ENCODE assay signal across 1 cellular context in the genomic region with DNA sequence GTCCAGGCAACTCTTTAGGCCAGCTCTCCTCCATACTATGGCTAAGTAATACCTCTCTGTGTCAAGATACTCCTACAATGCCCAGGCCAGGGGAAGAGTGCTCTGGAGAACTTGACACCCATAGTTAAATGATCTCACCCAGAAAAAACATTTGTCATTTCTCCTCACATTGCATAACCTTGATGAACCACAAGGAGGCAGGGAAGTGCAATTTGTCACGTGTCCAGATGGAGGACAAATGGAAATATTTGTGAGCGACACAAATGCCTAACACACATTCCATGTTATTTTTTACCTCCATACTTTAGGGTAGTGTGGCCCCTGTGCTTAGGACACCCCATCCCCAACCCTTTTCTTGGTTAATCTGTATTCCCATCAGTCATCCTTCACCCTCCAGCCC.
TF ChIP-seq lines count a peak whose summit lies in the region.

No MANE protein-coding gene starts in this region.

TF ChIP-seq in K562, 482 proteins besides CTCF, POLR2A, EP300 and RAD21 (continued from another document):
- TF ChIP-seq, protein P1, sequence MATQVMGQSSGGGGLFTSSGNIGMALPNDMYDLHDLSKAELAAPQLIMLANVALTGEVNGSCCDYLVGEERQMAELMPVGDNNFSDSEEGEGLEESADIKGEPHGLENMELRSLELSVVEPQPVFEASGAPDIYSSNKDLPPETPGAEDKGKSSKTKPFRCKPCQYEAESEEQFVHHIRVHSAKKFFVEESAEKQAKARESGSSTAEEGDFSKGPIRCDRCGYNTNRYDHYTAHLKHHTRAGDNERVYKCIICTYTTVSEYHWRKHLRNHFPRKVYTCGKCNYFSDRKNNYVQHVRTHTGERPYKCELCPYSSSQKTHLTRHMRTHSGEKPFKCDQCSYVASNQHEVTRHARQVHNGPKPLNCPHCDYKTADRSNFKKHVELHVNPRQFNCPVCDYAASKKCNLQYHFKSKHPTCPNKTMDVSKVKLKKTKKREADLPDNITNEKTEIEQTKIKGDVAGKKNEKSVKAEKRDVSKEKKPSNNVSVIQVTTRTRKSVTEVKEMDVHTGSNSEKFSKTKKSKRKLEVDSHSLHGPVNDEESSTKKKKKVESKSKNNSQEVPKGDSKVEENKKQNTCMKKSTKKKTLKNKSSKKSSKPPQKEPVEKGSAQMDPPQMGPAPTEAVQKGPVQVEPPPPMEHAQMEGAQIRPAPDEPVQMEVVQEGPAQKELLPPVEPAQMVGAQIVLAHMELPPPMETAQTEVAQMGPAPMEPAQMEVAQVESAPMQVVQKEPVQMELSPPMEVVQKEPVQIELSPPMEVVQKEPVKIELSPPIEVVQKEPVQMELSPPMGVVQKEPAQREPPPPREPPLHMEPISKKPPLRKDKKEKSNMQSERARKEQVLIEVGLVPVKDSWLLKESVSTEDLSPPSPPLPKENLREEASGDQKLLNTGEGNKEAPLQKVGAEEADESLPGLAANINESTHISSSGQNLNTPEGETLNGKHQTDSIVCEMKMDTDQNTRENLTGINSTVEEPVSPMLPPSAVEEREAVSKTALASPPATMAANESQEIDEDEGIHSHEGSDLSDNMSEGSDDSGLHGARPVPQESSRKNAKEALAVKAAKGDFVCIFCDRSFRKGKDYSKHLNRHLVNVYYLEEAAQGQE (CRISPR knock-in tag; IDR thresholded peaks at IDR 0.05; ENCODE audit: low read depth): no peak
- TF ChIP-seq GABPB2 (CRISPR knock-in tag; conservative IDR thresholded peaks at IDR 0.05) (no peak), NFIC (IDR thresholded peaks at IDR 0.05) (no peak), MBD2 (IDR thresholded peaks at IDR 0.05; ENCODE audit: borderline replicate concordance, low read depth) (no peak), HNRNPL (IDR thresholded peaks at IDR 0.05; ENCODE audit: low read depth, low read length) (no peak), CEBPG (CRISPR knock-in tag; IDR thresholded peaks at IDR 0.05) (no peak), CEBPG (tag; conservative IDR thresholded peaks at IDR 0.05 in 1 of 2, IDR thresholded peaks at IDR 0.05 in 1 of 2) (no peak), RNF2 (IDR thresholded peaks at IDR 0.05) (no peak), ZNF121 (CRISPR knock-in tag; conservative IDR thresholded peaks at IDR 0.05) (no peak), ZNF274 (IDR thresholded peaks at IDR 0.05; ENCODE audit: borderline replicate concordance, low read depth, low read length) (no peak), COPS2 (conservative IDR thresholded peaks at IDR 0.05) (no peak), ZNF3 (CRISPR knock-in tag; IDR thresholded peaks at IDR 0.05) (no peak)
- TF ChIP-seq, protein P2, sequence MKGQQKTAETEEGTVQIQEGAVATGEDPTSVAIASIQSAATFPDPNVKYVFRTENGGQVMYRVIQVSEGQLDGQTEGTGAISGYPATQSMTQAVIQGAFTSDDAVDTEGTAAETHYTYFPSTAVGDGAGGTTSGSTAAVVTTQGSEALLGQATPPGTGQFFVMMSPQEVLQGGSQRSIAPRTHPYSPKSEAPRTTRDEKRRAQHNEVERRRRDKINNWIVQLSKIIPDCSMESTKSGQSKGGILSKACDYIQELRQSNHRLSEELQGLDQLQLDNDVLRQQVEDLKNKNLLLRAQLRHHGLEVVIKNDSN (CRISPR knock-in tag; IDR thresholded peaks at IDR 0.05): peak; percentile 67
- TF ChIP-seq, protein P3, sequence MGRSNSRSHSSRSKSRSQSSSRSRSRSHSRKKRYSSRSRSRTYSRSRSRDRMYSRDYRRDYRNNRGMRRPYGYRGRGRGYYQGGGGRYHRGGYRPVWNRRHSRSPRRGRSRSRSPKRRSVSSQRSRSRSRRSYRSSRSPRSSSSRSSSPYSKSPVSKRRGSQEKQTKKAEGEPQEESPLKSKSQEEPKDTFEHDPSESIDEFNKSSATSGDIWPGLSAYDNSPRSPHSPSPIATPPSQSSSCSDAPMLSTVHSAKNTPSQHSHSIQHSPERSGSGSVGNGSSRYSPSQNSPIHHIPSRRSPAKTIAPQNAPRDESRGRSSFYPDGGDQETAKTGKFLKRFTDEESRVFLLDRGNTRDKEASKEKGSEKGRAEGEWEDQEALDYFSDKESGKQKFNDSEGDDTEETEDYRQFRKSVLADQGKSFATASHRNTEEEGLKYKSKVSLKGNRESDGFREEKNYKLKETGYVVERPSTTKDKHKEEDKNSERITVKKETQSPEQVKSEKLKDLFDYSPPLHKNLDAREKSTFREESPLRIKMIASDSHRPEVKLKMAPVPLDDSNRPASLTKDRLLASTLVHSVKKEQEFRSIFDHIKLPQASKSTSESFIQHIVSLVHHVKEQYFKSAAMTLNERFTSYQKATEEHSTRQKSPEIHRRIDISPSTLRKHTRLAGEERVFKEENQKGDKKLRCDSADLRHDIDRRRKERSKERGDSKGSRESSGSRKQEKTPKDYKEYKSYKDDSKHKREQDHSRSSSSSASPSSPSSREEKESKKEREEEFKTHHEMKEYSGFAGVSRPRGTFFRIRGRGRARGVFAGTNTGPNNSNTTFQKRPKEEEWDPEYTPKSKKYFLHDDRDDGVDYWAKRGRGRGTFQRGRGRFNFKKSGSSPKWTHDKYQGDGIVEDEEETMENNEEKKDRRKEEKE (IDR thresholded peaks at IDR 0.05; ENCODE audit: borderline replicate concordance in 1 of 2, control insufficient read depth in 1 of 2, low read depth in 2 of 2, low read length in 1 of 2): no peak
- TF ChIP-seq, protein P4, sequence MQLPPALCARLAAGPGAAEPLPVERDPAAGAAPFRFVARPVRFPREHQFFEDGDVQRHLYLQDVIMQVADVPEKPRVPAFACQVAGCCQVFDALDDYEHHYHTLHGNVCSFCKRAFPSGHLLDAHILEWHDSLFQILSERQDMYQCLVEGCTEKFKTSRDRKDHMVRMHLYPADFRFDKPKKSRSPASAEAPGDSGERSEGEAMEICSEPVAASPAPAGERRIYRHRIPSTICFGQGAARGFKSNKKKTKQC (CRISPR knock-in tag; IDR thresholded peaks at IDR 0.05): no peak
- TF ChIP-seq, protein P5, sequence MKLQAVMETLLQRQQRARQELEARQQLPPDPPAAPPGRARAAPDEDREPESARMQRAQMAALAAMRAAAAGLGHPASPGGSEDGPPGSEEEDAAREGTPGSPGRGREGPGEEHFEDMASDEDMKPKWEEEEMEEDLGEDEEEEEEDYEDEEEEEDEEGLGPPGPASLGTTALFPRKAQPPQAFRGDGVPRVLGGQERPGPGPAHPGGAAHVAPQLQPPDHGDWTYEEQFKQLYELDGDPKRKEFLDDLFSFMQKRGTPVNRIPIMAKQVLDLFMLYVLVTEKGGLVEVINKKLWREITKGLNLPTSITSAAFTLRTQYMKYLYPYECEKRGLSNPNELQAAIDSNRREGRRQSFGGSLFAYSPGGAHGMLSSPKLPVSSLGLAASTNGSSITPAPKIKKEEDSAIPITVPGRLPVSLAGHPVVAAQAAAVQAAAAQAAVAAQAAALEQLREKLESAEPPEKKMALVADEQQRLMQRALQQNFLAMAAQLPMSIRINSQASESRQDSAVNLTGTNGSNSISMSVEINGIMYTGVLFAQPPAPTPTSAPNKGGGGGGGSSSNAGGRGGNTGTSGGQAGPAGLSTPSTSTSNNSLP (IDR thresholded peaks at IDR 0.05; ENCODE audit: borderline replicate concordance, low read depth, low read length): no peak
